Comparison of ENCODE assay signal across 1 cellular context in the genomic region with DNA sequence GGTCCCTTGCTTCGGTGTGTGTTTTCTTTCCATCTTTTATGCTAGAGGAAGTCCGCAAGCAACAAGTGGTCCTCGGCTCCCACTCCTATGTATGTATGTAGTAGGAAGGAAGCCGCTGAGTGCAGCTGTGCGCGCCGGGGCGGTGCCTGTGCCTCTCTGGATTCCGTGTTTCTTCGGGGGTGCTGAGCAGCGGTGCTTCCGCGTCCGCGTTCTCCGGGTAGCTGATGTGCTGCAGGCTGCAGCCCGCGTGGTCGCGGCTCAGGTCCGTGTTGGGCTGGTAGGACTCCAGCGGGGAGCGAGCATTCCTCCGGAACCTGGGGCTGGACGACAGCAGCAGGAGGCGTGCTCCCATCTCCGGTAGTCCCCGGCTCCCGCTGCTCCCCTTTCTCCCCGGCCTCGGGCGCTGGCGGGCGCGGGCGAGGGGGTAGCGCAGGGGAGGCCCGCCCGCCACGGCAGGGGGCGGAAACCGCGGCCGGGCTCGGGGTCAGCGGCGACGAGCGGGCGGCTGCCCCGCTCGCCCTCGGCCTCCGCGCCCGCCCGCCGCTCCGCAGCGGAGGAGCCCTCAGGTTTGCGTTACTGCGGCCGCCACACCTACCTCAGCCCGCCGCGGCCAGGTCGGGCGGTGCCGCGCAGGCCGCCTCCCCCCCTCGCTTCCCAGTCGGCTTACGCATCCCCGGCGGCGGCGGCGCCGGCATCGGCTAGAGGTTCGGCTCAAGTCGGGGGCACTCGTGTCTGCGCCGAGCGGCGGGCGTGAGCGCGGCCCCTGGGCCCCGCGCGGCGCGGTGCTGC.
TF ChIP-seq lines count a peak whose summit lies in the region.

No MANE protein-coding gene starts in this region.

TF ChIP-seq in HEK293, 187 proteins besides CTCF, POLR2A, EP300 and RAD21 (continued from another document and continues in another):
- TF ChIP-seq PRDM10 (tag by site-specific recombination; IDR thresholded peaks at IDR 0.05) (0 out of 2 replicates have a peak, but pooled peaks have one; percentile 17), ZEB2 (tag by site-specific recombination; IDR thresholded peaks at IDR 0.05) (peak; percentile 14; the same call in 1 of the 2 replicates), ZNF426 (tag by site-specific recombination; IDR thresholded peaks at IDR 0.05) (no peak), ZNF335 (tag by site-specific recombination; conservative IDR thresholded peaks at IDR 0.05) (peak; percentile 81), SP7 (tag by site-specific recombination; IDR thresholded peaks at IDR 0.05) (no peak), ZBTB7A (tag by site-specific recombination; IDR thresholded peaks at IDR 0.05; ENCODE audit: low read depth) (no peak), ZNF2 (tag by site-specific recombination; IDR thresholded peaks at IDR 0.05) (peak; percentile 33; the same call in 1 of the 2 replicates), GLIS2 (tag by site-specific recombination; IDR thresholded peaks at IDR 0.05) (peak; percentile 71), ZNF26 (tag by site-specific recombination; IDR thresholded peaks at IDR 0.05) (no peak), ZNF501 (tag by site-specific recombination; IDR thresholded peaks at IDR 0.05) (0 out of 2 replicates have a peak, but pooled peaks have one; percentile 30), ZNF148 (tag by site-specific recombination; IDR thresholded peaks at IDR 0.05; ENCODE audit: borderline replicate concordance) (no peak), ZNF16 (tag by site-specific recombination; IDR thresholded peaks at IDR 0.05; ENCODE audit: low read depth) (no peak), ZBTB20 (tag by site-specific recombination; IDR thresholded peaks at IDR 0.05) (peak; percentile 45; the same call in 1 of the 2 replicates), ZNF398 (tag by site-specific recombination; IDR thresholded peaks at IDR 0.05) (peak; percentile 29; the same call in 1 of the 2 replicates), ZNF704 (tag by site-specific recombination; IDR thresholded peaks at IDR 0.05) (no peak), ZNF747 (tag by site-specific recombination; IDR thresholded peaks at IDR 0.05) (no peak), ZBTB48 (tag by site-specific recombination; IDR thresholded peaks at IDR 0.05) (no peak), ZFHX2 (tag by site-specific recombination; conservative IDR thresholded peaks at IDR 0.05) (no peak; the same call in 1 of the 2 replicates), ZBTB8A (tag by site-specific recombination; IDR thresholded peaks at IDR 0.05) (peak; percentile 77), ZNF529 (tag by site-specific recombination; IDR thresholded peaks at IDR 0.05; ENCODE audit: insufficient replicate concordance) (no peak), PBX3 (CRISPR knock-in tag; IDR thresholded peaks at IDR 0.05) (0 out of 2 replicates have a peak, but pooled peaks have one; percentile 38), ZNF174 (tag by site-specific recombination; IDR thresholded peaks at IDR 0.05) (no peak), ZBTB21 (tag by site-specific recombination; IDR thresholded peaks at IDR 0.05) (no peak), ZNF341 (tag by site-specific recombination; IDR thresholded peaks at IDR 0.05; ENCODE audit: low read depth) (peak; percentile 73), ZNF223 (tag by site-specific recombination; IDR thresholded peaks at IDR 0.05) (no peak), KLF7 (tag by site-specific recombination; IDR thresholded peaks at IDR 0.05; ENCODE audit: borderline replicate concordance) (0 out of 2 replicates have a peak, but pooled peaks have one; percentile 37), ZIC2 (tag by site-specific recombination; IDR thresholded peaks at IDR 0.05) (peak; percentile 93), GLIS1 (tag by site-specific recombination; IDR thresholded peaks at IDR 0.05) (peak; percentile 36; the same call in 1 of the 2 replicates), ZNF660 (tag by site-specific recombination; IDR thresholded peaks at IDR 0.05) (peak; percentile 8; the same call in 1 of the 2 replicates), MEIS1 (CRISPR knock-in tag; IDR thresholded peaks at IDR 0.05; ENCODE audit: borderline replicate concordance) (no peak), ZNF571 (tag by site-specific recombination; IDR thresholded peaks at IDR 0.05) (no peak), SCRT2 (tag by site-specific recombination; IDR thresholded peaks at IDR 0.05) (peak; percentile 99), ZNF664 (tag by site-specific recombination; IDR thresholded peaks at IDR 0.05) (no peak), ZNF548 (tag by site-specific recombination; IDR thresholded peaks at IDR 0.05) (no peak), PATZ1 (tag by site-specific recombination; IDR thresholded peaks at IDR 0.05) (peak; percentile 40), ZNF768 (tag by site-specific recombination; IDR thresholded peaks at IDR 0.05) (peak; percentile 86)
- TF ChIP-seq, protein P1, sequence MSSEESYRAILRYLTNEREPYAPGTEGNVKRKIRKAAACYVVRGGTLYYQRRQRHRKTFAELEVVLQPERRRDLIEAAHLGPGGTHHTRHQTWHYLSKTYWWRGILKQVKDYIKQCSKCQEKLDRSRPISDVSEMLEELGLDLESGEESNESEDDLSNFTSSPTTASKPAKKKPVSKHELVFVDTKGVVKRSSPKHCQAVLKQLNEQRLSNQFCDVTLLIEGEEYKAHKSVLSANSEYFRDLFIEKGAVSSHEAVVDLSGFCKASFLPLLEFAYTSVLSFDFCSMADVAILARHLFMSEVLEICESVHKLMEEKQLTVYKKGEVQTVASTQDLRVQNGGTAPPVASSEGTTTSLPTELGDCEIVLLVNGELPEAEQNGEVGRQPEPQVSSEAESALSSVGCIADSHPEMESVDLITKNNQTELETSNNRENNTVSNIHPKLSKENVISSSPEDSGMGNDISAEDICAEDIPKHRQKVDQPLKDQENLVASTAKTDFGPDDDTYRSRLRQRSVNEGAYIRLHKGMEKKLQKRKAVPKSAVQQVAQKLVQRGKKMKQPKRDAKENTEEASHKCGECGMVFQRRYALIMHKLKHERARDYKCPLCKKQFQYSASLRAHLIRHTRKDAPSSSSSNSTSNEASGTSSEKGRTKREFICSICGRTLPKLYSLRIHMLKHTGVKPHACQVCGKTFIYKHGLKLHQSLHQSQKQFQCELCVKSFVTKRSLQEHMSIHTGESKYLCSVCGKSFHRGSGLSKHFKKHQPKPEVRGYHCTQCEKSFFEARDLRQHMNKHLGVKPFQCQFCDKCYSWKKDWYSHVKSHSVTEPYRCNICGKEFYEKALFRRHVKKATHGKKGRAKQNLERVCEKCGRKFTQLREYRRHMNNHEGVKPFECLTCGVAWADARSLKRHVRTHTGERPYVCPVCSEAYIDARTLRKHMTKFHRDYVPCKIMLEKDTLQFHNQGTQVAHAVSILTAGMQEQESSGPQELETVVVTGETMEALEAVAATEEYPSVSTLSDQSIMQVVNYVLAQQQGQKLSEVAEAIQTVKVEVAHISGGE (tag by site-specific recombination; conservative IDR thresholded peaks at IDR 0.05; ENCODE audit: low read depth): peak; percentile 61
